22 cellular contexts compared by ENCODE assay signal in genomic region chr22:40374567-40374966, GRCh38.
"Had no signal": no experiment of that assay in that cellular context is flagged by ENCODE, and none has a peak within 500 bp of the region (broad histone marks: within the 10 kb centered on the region; RNA-seq: fewer than 3 reads in every experiment).

No MANE protein-coding gene starts in this region.

- FAIRE-seq: small intestine had no signal

- H3K36me3 Mint-ChIP-seq: mesothelial cell of epicardium, naive B cell, natural killer cell had no signal

- H3K27me3 Mint-ChIP-seq: naive B cell; progenitor cell of endocrine pancreas; stimulated activated naive CD8-positive, alpha-beta T cell treated with anti-CD3 and anti-CD28 coated beads, Interleukin-15, amount 100 ng/mL, for 72 hours; type B pancreatic cell had no signal

- DNase-seq: islet precursor cell; left ventricle myocardium inferior; mesendoderm; naive B cell; natural killer cell; nephron progenitor cell; ovary; right cardiac atrium; sigmoid colon; small intestine; spleen; stimulated activated CD4-positive, alpha-beta T cell treated with anti-CD3 and anti-CD28 coated beads, Interleukin-4, amount 100 ng/mL, for 24 hours; stimulated activated naive CD4-positive, alpha-beta T cell treated with Interleukin-2 at 50 U/mL for 16 hours; stimulated activated naive CD8-positive, alpha-beta T cell treated with anti-CD3 and anti-CD28 coated beads, Interleukin-15, amount 100 ng/mL, for 72 hours; substantia nigra; uterus had no signal

- H3K27me3 ChIP-seq: ovary, sigmoid colon, spleen, tibial nerve, uterus had no signal

- ATAC-seq: natural killer cell; right cardiac atrium; stimulated activated effector memory CD8-positive, alpha-beta T cell treated with anti-CD3 and anti-CD28 coated beads, Interleukin-12 subunit alpha, Interleukin-12 subunit beta, amount 100 ng/mL, for 72 hours; stimulated activated naive CD8-positive, alpha-beta T cell treated with anti-CD3 and anti-CD28 coated beads, Interleukin-15, amount 100 ng/mL, for 72 hours had no signal

- H3K9me3 Mint-ChIP-seq: mesothelial cell of epicardium; naive B cell; natural killer cell; nephron progenitor cell; stimulated activated effector memory CD8-positive, alpha-beta T cell treated with anti-CD3 and anti-CD28 coated beads, Interleukin-12 subunit alpha, Interleukin-12 subunit beta, amount 100 ng/mL, for 72 hours; stimulated activated naive CD8-positive, alpha-beta T cell treated with anti-CD3 and anti-CD28 coated beads, Interleukin-15, amount 100 ng/mL, for 72 hours; type B pancreatic cell had no signal

- H3K36me3 ChIP-seq: ovary, sigmoid colon, tibial nerve, uterus had no signal

- H3K9me3 ChIP-seq: left ventricle myocardium inferior, ovary, sigmoid colon, spleen, tibial nerve, uterus had no signal

- H3K27ac ChIP-seq: left ventricle myocardium inferior, ovary, sigmoid colon, spleen, tibial nerve, uterus had no signal

- H3K4me3 ChIP-seq: left ventricle myocardium inferior, lung, ovary, sigmoid colon, spleen, tibial nerve, uterus had no signal

- H3K27ac Mint-ChIP-seq: mesothelial cell of epicardium; natural killer cell; nephron progenitor cell; progenitor cell of endocrine pancreas; stimulated activated effector memory CD8-positive, alpha-beta T cell treated with anti-CD3 and anti-CD28 coated beads, Interleukin-12 subunit alpha, Interleukin-12 subunit beta, amount 100 ng/mL, for 72 hours had no signal

- H3K4me1 ChIP-seq: uterus had no signal

- H3K4me3 Mint-ChIP-seq: mesothelial cell of epicardium; natural killer cell; nephron progenitor cell; stimulated activated effector memory CD8-positive, alpha-beta T cell treated with anti-CD3 and anti-CD28 coated beads, Interleukin-12 subunit alpha, Interleukin-12 subunit beta, amount 100 ng/mL, for 72 hours; stimulated activated naive CD8-positive, alpha-beta T cell treated with anti-CD3 and anti-CD28 coated beads, Interleukin-15, amount 100 ng/mL, for 72 hours; type B pancreatic cell had no signal
